Comparison of ENCODE assay signal across 23 cellular contexts in the genomic region with DNA sequence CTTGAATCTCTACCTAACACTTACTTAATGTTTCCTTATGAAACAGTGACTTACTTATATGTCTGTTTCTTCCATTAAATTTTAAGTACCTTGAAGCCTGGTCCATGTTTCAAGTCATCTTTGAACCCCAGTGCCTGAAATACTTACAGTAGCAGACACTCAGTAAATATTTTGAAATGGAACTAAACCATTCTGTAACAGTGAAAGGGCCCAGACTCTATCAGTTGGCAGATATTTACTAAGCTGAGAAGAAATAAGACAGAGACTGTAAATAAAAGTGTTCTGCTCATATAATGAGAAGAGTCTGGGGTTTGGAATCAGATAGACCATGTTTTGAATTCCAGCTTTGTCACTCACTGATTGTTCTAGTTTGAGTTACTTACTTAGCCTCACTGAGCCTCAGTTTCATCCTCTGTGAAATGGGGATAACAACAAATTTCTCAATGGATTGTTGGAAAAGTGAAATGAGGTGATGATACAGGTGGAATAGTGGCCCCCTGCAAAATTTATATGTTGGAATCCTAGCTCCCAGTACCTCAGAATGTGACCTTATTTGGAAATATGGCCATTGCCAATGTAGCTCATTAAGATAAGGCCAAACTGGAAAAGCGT.
"Had no signal": no experiment of that assay in that cellular context is flagged by ENCODE, and none has a peak within 500 bp of the region (broad histone marks: within the 10 kb centered on the region; RNA-seq: fewer than 3 reads in every experiment).

No MANE protein-coding gene starts in this region.

- H3K9me3 ChIP-seq: gastroesophageal sphincter, left ventricle myocardium inferior, lower lobe of right lung, prostate gland, right lobe of liver, testis, tibial nerve, upper lobe of right lung, vagina had no signal

- FAIRE-seq: endometrium, kidney had no signal

- H3K36me3 ChIP-seq: gastroesophageal sphincter, left ventricle myocardium inferior, lower lobe of right lung, prostate gland, right lobe of liver, tibial nerve, upper lobe of right lung, vagina had no signal

- ATAC-seq: gastroesophageal sphincter; left cardiac atrium; lower lobe of right lung; natural killer cell treated with Interleukin-12 subunit alpha and Interleukin-12 subunit beta and Interleukin-15 and Interleukin-18, amount 100 ng/mL, for 72 hours; right lobe of liver; stimulated activated naive B cell treated with anti-CD40 and anti-IgM and Interleukin-4, amounts not matched to agents 10 μg/mL and 1 μg/mL and 100 μg/mL, for 72 hours; stimulated activated naive CD8-positive, alpha-beta T cell treated with anti-CD3 and anti-CD28 coated beads, Interleukin-15, amount 100 ng/mL, for 72 hours; upper lobe of right lung had no signal

- DNase-seq: effector memory CD4-positive, alpha-beta T cell; glutamatergic neuron; immature natural killer cell; kidney; left cardiac atrium; left ventricle myocardium inferior; lower lobe of right lung; midbrain; occipital lobe; right lobe of liver; stimulated activated CD4-positive, alpha-beta T cell treated with anti-CD3 and anti-CD28 coated beads, Interleukin-2, amount 100 ng/mL, for 24 hours; stimulated activated CD4-positive, alpha-beta T cell treated with anti-CD3 and anti-CD28 coated beads, Interleukin-4, amount 100 ng/mL, for 4 hours; stimulated activated naive B cell treated with anti-CD40 and anti-IgM and Interleukin-4, amounts not matched to agents 10 μg/mL and 1 μg/mL and 100 μg/mL, for 72 hours; stimulated activated naive CD8-positive, alpha-beta T cell treated with anti-CD3 and anti-CD28 coated beads, Interleukin-15, amount 100 ng/mL, for 72 hours; upper lobe of right lung had no signal

- H3K27ac ChIP-seq: gastroesophageal sphincter, left ventricle myocardium inferior, lower lobe of right lung, parathyroid adenoma, prostate gland, right lobe of liver, testis, tibial nerve, upper lobe of right lung, vagina had no signal

- H3K4me3 ChIP-seq: gastroesophageal sphincter, left ventricle myocardium inferior, lower lobe of right lung, prostate gland, right lobe of liver, testis, tibial nerve, upper lobe of right lung, vagina had no signal

- H3K27me3 ChIP-seq: gastroesophageal sphincter, right lobe of liver, testis, tibial nerve, upper lobe of right lung, vagina had no signal

- H3K4me1 ChIP-seq: gastroesophageal sphincter, lower lobe of right lung, parathyroid adenoma, right lobe of liver, testis, tibial nerve, upper lobe of right lung had no signal
